In the genomic region with DNA sequence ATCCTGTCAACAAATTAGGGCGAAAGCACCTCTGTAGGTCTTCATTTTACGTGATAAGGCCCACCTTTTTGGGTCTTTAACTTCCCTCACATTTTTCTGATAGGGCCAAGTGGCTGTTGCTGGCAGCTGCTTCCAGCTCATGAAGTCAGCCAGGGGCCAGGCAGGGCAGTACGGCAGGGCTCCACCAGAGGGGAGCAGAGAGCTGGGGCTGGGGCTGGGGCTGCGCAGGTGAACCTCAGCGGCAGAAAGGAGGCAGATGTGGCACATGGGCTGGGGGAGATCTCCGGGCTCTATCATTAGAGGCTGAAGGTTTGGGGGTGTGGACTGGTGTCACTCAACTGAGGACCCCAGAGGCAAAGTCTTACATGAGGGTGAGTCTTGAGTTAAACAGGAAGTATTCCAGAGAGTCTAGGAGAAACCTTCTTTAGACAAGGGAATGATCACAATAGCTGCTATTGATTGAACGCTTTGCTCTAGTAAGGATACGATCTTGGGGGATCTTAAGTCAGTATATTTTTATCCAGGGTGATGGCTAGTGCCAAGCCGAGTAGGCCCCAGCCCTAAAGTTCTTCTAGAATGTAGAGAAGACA, we compare ENCODE assay signal across 8 cellular contexts.
DNase-seq lines count a peak whose midpoint lies in the region; ATAC-seq lines count a peak whose summit lies in the region.

No MANE protein-coding gene starts in this region.

- ATAC-seq in GM21528 (IDR thresholded peaks at IDR 0.05; ENCODE audit: low FRiP score, unreplicated experiment), result peak; percentile 87
- ATAC-seq in HG03378 (IDR thresholded peaks at IDR 0.05; ENCODE audit: unreplicated experiment), result no peak

- DNase-seq in D341Med (ENCODE audit: low spot score) (peak; percentile 86), KBM-7 (peak; percentile 91), T-helper 2 cell (peak; percentile 4 to 60 (median 45)), hepatic stellate cell (ENCODE audit: low spot score) (peak; percentile 76)
- peak; percentile 25 for DNase-seq in activated naive CD8-positive, alpha-beta T cell treated with anti-CD3 and anti-CD28 coated beads, Interleukin-2, amount 50 U/mL, for 16 hours (ENCODE audit: low read depth, low spot score)
- DNase-seq in stimulated activated CD4-positive, alpha-beta T cell treated with anti-CD3 and anti-CD28 coated beads, Interleukin-2, amount 100 ng/mL, for 4 hours (ENCODE audit: low read depth), result peak; percentile 51

- in situ Hi-C loops in KBM-7 (cut with MboI; ENCODE audit: low pct_unique_long_range_greater_than_20kb, low sequenced_read_pairs), result loop anchor here (10.0 kb wide), 1 partner anchor 54 kb away; no protein-coding TSS in a partner anchor

Comparison
In these comparisons a context has a peak if more than half of its experiments do, and no peak if none do; other contexts are left out.
1. DNase-seq: peak in every context shown above with its lines; median percentile 91 in KBM-7; 86 in D341Med; 76 in hepatic stellate cell; 51 in stimulated activated CD4-positive, alpha-beta T cell treated with anti-CD3 and anti-CD28 coated beads, Interleukin-2, amount 100 ng/mL, for 4 hours; 45 in T-helper 2 cell; 25 in activated naive CD8-positive, alpha-beta T cell treated with anti-CD3 and anti-CD28 coated beads, Interleukin-2, amount 50 U/mL, for 16 hours.